In genomic region chr16:30526137-30526822, GRCh38 we compare ENCODE assay signal across 8 cellular contexts. TPM values are rescaled to one million over a fixed set of nuclear protein-coding genes. Genes with fewer than 3 reads are reported as not detected.
DNase-seq lines count a peak whose midpoint lies in the region; ATAC-seq and TF ChIP-seq lines count a peak whose summit lies in the region.

Gene ZNF768 (minus strand): TSS chr16:30526566. CDS start chr16:30526413, 153 bp downstream.

- H3K9me3 ChIP-seq in MM.1S (replicated peaks; ENCODE audit: insufficient read depth, low read length) = no peaks in the 10 kb centered on the region
- no peaks in the 10 kb centered on the region for H3K9me3 ChIP-seq in gastroesophageal sphincter
- H3K9me3 ChIP-seq in neural progenitor cell (ENCODE audit: low read depth) = no peaks in the 10 kb centered on the region

- H3K27ac Mint-ChIP-seq in neural progenitor cell = peak within 1 kb of the TSS; percentile 80

- H3K9ac ChIP-seq in MM.1S (ENCODE audit: low read length) (peak within 1 kb of the TSS; percentile 99), neural progenitor cell (peak within 1 kb of the TSS; percentile 34)

- H4K20me1 ChIP-seq in MM.1S (ENCODE audit: insufficient read depth, low read length) (no peaks in the 10 kb centered on the region), neural progenitor cell (ENCODE audit: low read depth) (peaks cover 8% of the 10 kb centered on the region)

- H3K9me2 ChIP-seq in MM.1S (replicated peaks; ENCODE audit: insufficient read depth, low read length) = no peaks in the 10 kb centered on the region

- H2AFZ ChIP-seq in MM.1S (ENCODE audit: low read length) = peak within 1 kb of the TSS; percentile 88
- H2AFZ ChIP-seq in neural progenitor cell (replicated peaks) = no peak within 1 kb of the TSS

- TF ChIP-seq EP300 in gastroesophageal sphincter (IDR thresholded peaks at IDR 0.05) = no peak

- H3K9me3 Mint-ChIP-seq in neural progenitor cell = no peaks in the 10 kb centered on the region

- TF ChIP-seq CTCF in GM06990 (IDR thresholded peaks at IDR 0.05; ENCODE audit: insufficient read depth, low read length, poor library complexity, severe bottlenecking) (no peak), MM.1S (IDR thresholded peaks at IDR 0.05; ENCODE audit: low read length) (no peak), gastroesophageal sphincter (IDR thresholded peaks at IDR 0.05) (no peak), neural progenitor cell (IDR thresholded peaks at IDR 0.05) (no peak)

- H3F3A ChIP-seq in MM.1S (ENCODE audit: insufficient read depth, low read length) (peaks cover 16% of the 10 kb centered on the region), neural progenitor cell (ENCODE audit: low read depth) (peaks cover 27% of the 10 kb centered on the region)

- peaks cover 2% of the 10 kb centered on the region for H3K36me3 Mint-ChIP-seq in neural progenitor cell

- H3K79me2 ChIP-seq in MM.1S (ENCODE audit: low read length) (no peaks in the 10 kb centered on the region), neural progenitor cell (ENCODE audit: low read depth) (peaks cover 5% of the 10 kb centered on the region)

- H3K36me3 ChIP-seq in GM06990 (ENCODE audit: control insufficient read depth, insufficient read depth, low read length) = peaks cover 6% of the 10 kb centered on the region
- no peaks in the 10 kb centered on the region for H3K36me3 ChIP-seq in MM.1S (replicated peaks; ENCODE audit: insufficient read depth, low read length)
- H3K36me3 ChIP-seq in gastroesophageal sphincter = peaks cover 0 to 22% of the 10 kb centered on the region in 2 donors
- H3K36me3 ChIP-seq in neural progenitor cell = no peaks in the 10 kb centered on the region

- peak; percentile 19 for ATAC-seq in GM21825 (IDR thresholded peaks at IDR 0.05; ENCODE audit: unreplicated experiment)
- ATAC-seq in gastroesophageal sphincter = peak; percentile 32
- ATAC-seq in GM21717 (IDR thresholded peaks at IDR 0.05; ENCODE audit: unreplicated experiment) = no peak

- peak in 1 of 2 donors; percentile 26 for TF ChIP-seq POLR2A in gastroesophageal sphincter (IDR thresholded peaks at IDR 0.05)

- peak within 1 kb of the TSS; percentile 80 for H3K4me3 ChIP-seq in GM06990 (replicated peaks; ENCODE audit: low read depth, low read length)
- peak within 1 kb of the TSS; percentile 94 for H3K4me3 ChIP-seq in MM.1S (ENCODE audit: low read length)
- H3K4me3 ChIP-seq in gastroesophageal sphincter = peak within 1 kb of the TSS; percentile 54 to 94
- H3K4me3 ChIP-seq in neural progenitor cell = peak within 1 kb of the TSS; percentile 80

- peaks cover 17% of the 10 kb centered on the region for H3K4me1 Mint-ChIP-seq in neural progenitor cell

- H3K4me1 ChIP-seq in MM.1S (ENCODE audit: low read length) (peaks cover 16% of the 10 kb centered on the region), gastroesophageal sphincter (peaks cover 0 to 42% (median 8%) of the 10 kb centered on the region in 3 donors), neural progenitor cell (peaks cover 6% of the 10 kb centered on the region)

- H3K27me3 ChIP-seq in GM06990 (replicated peaks; ENCODE audit: control insufficient read depth, insufficient read depth, low read length) = no peaks in the 10 kb centered on the region
- no peaks in the 10 kb centered on the region for H3K27me3 ChIP-seq in MM.1S (replicated peaks; ENCODE audit: insufficient read depth, low read length)
- H3K27me3 ChIP-seq in gastroesophageal sphincter = no peaks in the 10 kb centered on the region
- H3K27me3 ChIP-seq in neural progenitor cell = no peaks in the 10 kb centered on the region

- peaks cover 16% of the 10 kb centered on the region for H3K27me3 Mint-ChIP-seq in neural progenitor cell (ENCODE audit: insufficient read depth, low read depth)

- H3K27ac ChIP-seq in MM.1S (ENCODE audit: low read length) (peak within 1 kb of the TSS; percentile 86), gastroesophageal sphincter (peak within 1 kb of the TSS; percentile 88 to 100 (median 100)), neural progenitor cell (peak within 1 kb of the TSS; percentile 69)

- peak within 1 kb of the TSS; percentile 89 for H3K4me3 Mint-ChIP-seq in neural progenitor cell

- DNase-seq in GM06990 (ENCODE audit: extremely low read depth, insufficient read length) = no peak
- DNase-seq in MM.1S = no peak
- peak; percentile 20 for DNase-seq in activated gamma-delta T cell treated with anti-CD3 and anti-CD28 coated beads, Interleukin-2, amount 50 U/mL, for 16 hours (ENCODE audit: low read depth)
- DNase-seq in neural progenitor cell (ENCODE audit: low spot score) = peak; percentile 87
- DNase-seq in NCI-H2029 (lab: John Stamatoyannopoulos, UW) = no peak

- H3K4me2 ChIP-seq in MM.1S (ENCODE audit: low read depth, low read length) = peak within 1 kb of the TSS; percentile 92
- peak within 1 kb of the TSS; percentile 86 for H3K4me2 ChIP-seq in neural progenitor cell

- WGBS in gastroesophageal sphincter (ENCODE audit: low coverage in 1 of 2), 2 donors = 0% methylated on average over 1 of the region's 73 CpGs; no CpG with 5 or more reads in 1 of the 2 donors

RNA-seq across cellular contexts. Expression of gene ZNF768, which starts in this region (rescaled TPM):
- 10 to 100 TPM; 41.3 to 87.8 (median 50.9) TPM for total RNA-seq in gastroesophageal sphincter
- total RNA-seq in neural progenitor cell (ENCODE audit: low replicate concordance) = 15.5 and 49.9 TPM in 2 replicates

Comparison
In these comparisons a context has a peak if more than half of its experiments do, and no peak if none do; other contexts are left out.
1. DNase-seq: peak in activated gamma-delta T cell treated with anti-CD3 and anti-CD28 coated beads, Interleukin-2, amount 50 U/mL, for 16 hours (single experiment) and neural progenitor cell (single experiment); none in GM06990 (single experiment), MM.1S (single experiment) and NCI-H2029 (single experiment).
2. Peak in every context shown above with its lines, with median percentiles within 50 percentile points of each other: H3K4me3 ChIP-seq and H3K27ac ChIP-seq.